2 cellular contexts compared by ENCODE assay signal in the genomic region with DNA sequence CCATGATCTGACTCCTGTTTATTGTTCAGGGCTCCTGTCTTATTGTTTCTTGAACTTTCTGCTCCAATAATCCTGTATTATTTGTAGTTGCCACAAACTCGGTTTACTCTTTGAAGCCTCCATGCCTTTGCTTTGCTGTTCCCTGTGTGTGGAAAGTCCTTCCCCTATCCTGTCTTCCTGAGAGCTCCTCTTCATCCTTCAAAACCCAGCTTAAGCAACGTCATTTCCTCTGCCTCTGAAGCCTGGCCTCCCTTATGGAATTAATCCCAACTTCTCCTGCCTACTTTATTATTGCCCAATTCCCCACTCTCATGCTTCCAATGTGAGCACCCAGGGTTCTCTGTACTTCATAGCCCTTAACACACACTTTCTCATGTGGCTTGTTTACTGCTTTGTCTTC.
TF ChIP-seq lines count a peak whose summit lies in the region.

No MANE protein-coding gene starts in this region.

TF ChIP-seq in GM23338, 12 proteins besides CTCF, POLR2A, EP300 and RAD21:
- TF ChIP-seq CREB1 (CRISPR knock-in tag; IDR thresholded peaks at IDR 0.05; ENCODE audit: low read depth) (no peak), EZH2 (IDR thresholded peaks at IDR 0.05; ENCODE audit: low read depth, unreplicated experiment) (no peak)
- TF ChIP-seq, protein P1, sequence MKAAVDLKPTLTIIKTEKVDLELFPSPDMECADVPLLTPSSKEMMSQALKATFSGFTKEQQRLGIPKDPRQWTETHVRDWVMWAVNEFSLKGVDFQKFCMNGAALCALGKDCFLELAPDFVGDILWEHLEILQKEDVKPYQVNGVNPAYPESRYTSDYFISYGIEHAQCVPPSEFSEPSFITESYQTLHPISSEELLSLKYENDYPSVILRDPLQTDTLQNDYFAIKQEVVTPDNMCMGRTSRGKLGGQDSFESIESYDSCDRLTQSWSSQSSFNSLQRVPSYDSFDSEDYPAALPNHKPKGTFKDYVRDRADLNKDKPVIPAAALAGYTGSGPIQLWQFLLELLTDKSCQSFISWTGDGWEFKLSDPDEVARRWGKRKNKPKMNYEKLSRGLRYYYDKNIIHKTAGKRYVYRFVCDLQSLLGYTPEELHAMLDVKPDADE (IDR thresholded peaks at IDR 0.05): no peak

TF ChIP-seq in H1, 55 proteins besides CTCF, POLR2A, EP300 and RAD21:
- TF ChIP-seq CEBPB (IDR thresholded peaks at IDR 0.05; ENCODE audit: low read depth, low read length): no peak
- no peak for TF ChIP-seq CBX5 (IDR thresholded peaks at IDR 0.05; ENCODE audit: low read depth, low read length)
- TF ChIP-seq, protein P2, sequence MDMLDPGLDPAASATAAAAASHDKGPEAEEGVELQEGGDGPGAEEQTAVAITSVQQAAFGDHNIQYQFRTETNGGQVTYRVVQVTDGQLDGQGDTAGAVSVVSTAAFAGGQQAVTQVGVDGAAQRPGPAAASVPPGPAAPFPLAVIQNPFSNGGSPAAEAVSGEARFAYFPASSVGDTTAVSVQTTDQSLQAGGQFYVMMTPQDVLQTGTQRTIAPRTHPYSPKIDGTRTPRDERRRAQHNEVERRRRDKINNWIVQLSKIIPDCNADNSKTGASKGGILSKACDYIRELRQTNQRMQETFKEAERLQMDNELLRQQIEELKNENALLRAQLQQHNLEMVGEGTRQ (IDR thresholded peaks at IDR 0.05; ENCODE audit: low read length): no peak
- no peak for TF ChIP-seq FOSL1 (IDR thresholded peaks at IDR 0.05; ENCODE audit: insufficient read depth, low read depth, low read length)
- TF ChIP-seq SP1 (IDR thresholded peaks at IDR 0.05; ENCODE audit: low read depth, low read length): no peak
- no peak for TF ChIP-seq RBBP5 (IDR thresholded peaks at IDR 0.05; ENCODE audit: borderline replicate concordance, low read depth, low read length)
- no peak for TF ChIP-seq GABPA (IDR thresholded peaks at IDR 0.05; ENCODE audit: borderline replicate concordance, insufficient read depth, low read length)
- TF ChIP-seq KDM4A (IDR thresholded peaks at IDR 0.05; ENCODE audit: low read depth, low read length, severe bottlenecking): no peak
- TF ChIP-seq CREB1 (IDR thresholded peaks at IDR 0.05): no peak
